1 cellular context compared by ENCODE assay signal in the genomic region with DNA sequence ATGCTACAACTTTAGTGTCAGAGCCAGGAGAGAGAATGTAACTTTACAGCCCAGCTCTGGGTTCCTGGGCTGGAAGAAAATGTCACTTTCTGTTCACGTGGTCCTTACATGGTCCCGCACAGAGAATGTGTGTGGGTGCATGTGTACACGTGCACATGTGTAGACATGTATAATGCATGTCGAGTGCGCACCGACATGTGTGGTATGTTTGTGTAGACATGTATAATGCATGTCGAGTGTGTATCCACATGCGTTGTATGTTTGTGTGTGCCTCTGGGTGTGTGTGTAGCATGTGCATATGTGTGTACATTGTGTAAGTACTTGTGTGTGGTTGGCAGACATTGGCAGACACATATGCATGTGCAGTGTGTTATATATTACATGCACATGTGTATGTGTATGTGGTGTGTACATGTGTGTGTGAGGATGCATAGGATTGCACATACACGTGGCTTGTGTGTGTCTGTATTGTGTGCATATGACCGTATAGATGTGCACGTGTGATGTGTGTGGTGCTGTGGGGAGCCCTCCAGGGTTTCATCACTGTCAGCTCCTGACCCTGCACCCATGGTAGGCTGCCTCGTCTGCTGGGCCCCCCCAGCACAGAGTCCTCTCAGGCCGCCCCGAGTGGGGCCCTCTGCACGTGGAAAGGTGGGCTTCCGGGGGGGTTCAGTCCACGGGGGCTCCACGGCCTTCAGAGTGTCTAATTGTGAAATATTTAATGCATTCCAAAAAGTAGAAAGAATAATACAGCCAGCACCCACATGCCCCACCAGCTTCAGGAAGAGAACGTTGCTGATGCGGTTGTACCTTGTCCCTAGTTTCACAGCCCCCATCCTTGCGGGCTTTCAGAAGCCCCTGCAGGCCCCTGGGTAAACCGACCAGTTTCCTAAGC.
TF ChIP-seq lines count a peak whose summit lies in the region.

No MANE protein-coding gene starts in this region.

TF ChIP-seq in K562, 482 proteins besides CTCF, POLR2A, EP300 and RAD21 (continued from another document):
- TF ChIP-seq, protein P1, sequence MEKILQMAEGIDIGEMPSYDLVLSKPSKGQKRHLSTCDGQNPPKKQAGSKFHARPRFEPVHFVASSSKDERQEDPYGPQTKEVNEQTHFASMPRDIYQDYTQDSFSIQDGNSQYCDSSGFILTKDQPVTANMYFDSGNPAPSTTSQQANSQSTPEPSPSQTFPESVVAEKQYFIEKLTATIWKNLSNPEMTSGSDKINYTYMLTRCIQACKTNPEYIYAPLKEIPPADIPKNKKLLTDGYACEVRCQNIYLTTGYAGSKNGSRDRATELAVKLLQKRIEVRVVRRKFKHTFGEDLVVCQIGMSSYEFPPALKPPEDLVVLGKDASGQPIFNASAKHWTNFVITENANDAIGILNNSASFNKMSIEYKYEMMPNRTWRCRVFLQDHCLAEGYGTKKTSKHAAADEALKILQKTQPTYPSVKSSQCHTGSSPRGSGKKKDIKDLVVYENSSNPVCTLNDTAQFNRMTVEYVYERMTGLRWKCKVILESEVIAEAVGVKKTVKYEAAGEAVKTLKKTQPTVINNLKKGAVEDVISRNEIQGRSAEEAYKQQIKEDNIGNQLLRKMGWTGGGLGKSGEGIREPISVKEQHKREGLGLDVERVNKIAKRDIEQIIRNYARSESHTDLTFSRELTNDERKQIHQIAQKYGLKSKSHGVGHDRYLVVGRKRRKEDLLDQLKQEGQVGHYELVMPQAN (IDR thresholded peaks at IDR 0.05; ENCODE audit: borderline replicate concordance), result no peak
- no peak for TF ChIP-seq MCM2 (IDR thresholded peaks at IDR 0.05; ENCODE audit: low read depth)
- no peak for TF ChIP-seq ZNF174 (CRISPR knock-in tag; IDR thresholded peaks at IDR 0.05)
- no peak for TF ChIP-seq TBP (optimal IDR thresholded peaks at IDR 0.05; ENCODE audit: low read depth, low read length)
- no peak for TF ChIP-seq ZBTB1 (CRISPR knock-in tag; IDR thresholded peaks at IDR 0.05; ENCODE audit: borderline replicate concordance, low read depth)
- TF ChIP-seq ZNF778 (CRISPR knock-in tag; IDR thresholded peaks at IDR 0.05), result no peak
TF ChIP-seq in K562: peak in this region for 3.
